ENCODE assay signal across 8 cellular contexts in the genomic region with DNA sequence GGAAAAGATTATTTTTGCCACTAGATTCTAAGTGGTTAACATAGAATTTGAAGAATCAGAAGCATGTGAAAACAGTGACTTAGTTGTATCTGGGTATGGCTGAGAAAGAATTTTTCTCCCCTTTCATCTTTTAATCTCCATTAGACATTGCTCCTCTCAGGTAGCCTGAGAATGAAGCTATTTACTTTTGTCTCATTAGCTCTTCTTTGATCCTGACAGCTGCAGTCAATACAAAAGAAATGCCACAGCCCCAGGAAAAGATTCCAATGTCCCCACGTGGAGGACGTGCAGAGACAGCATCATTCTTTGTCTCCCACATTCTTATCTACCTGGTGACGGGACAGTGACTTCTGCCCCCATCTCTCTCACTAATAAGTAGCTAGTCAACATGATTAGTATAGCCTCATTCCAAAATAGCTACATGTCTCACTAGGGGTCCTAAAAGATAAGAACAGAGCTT. TPM values are rescaled to one million over a fixed set of nuclear protein-coding genes. Genes with fewer than 3 reads are reported as not detected.
DNase-seq lines count a peak whose midpoint lies in the region; TF ChIP-seq lines count a peak whose summit lies in the region.
"Not testable (repeated sequence)": the region's sequence is repeated elsewhere in the genome, so short reads cannot be mapped to it uniquely, and the experiment has no call there.
"Had no signal": no experiment of that assay in that cellular context is flagged by ENCODE, and none has a peak within 500 bp of the region (broad histone marks: within the 10 kb centered on the region; RNA-seq: fewer than 3 reads in every experiment).

No MANE protein-coding gene starts in this region.

- not testable (repeated sequence) for H3K27me3 Mint-ChIP-seq in progenitor cell of endocrine pancreas

- H3K4me2 ChIP-seq in mesendoderm (ENCODE audit: low read length), result not testable (repeated sequence)

- H3K4me1 Mint-ChIP-seq in progenitor cell of endocrine pancreas (ENCODE audit: low read depth), result peaks cover 17% of the 10 kb centered on the region

- not testable (repeated sequence) for H3K4ac ChIP-seq in mesendoderm (ENCODE audit: low read depth, low read length)

- not testable (repeated sequence) for H2BK5ac ChIP-seq in mesendoderm (ENCODE audit: low read length)

- H3K79me2 ChIP-seq in mesendoderm (ENCODE audit: control insufficient read depth, insufficient read depth, low read length), result not testable (repeated sequence)

- H3K79me1 ChIP-seq in mesendoderm (ENCODE audit: low read length), result not testable (repeated sequence)

- H4K5ac ChIP-seq in mesendoderm (ENCODE audit: low read length), result not testable (repeated sequence)

- peak overlapping the region; percentile 21 for H3K27ac Mint-ChIP-seq in progenitor cell of endocrine pancreas

- H3K4me1 ChIP-seq in HUES48 (ENCODE audit: control insufficient read depth, insufficient read depth, low read length), result peaks cover 27% of the 10 kb centered on the region
- peaks cover 35% of the 10 kb centered on the region for H3K4me1 ChIP-seq in iPS-18a (ENCODE audit: control insufficient read depth, low read depth, low read length)
- not testable (repeated sequence) for H3K4me1 ChIP-seq in mesendoderm (ENCODE audit: control insufficient read depth, low read depth, low read length)

- not testable (repeated sequence) for TF ChIP-seq CTCF in choroid plexus epithelial cell (conservative IDR thresholded peaks at IDR 0.05; ENCODE audit: low read depth, low read length); progenitor cell of endocrine pancreas (IDR thresholded peaks at IDR 0.05; ENCODE audit: unreplicated experiment)

- not testable (repeated sequence) for H2BK120ac ChIP-seq in mesendoderm (ENCODE audit: low read depth, low read length)

- H3K23ac ChIP-seq in mesendoderm (ENCODE audit: low read length), result not testable (repeated sequence)

- H3K27me3 ChIP-seq in HUES48 (ENCODE audit: control insufficient read depth, insufficient read depth, low read length); iPS-18a (ENCODE audit: control insufficient read depth, insufficient read depth, low read length); mesendoderm (ENCODE audit: insufficient read depth, low read length, poor library complexity): not testable (repeated sequence)

- WGBS in mesendoderm (ENCODE audit: extremely low coverage, insufficient coverage, low lambda C conversion rate), result no CpG with 5 or more reads among the region's 3 CpGs

- not testable (repeated sequence) for H3K18ac ChIP-seq in mesendoderm (ENCODE audit: low read length)

- H2AK5ac ChIP-seq in mesendoderm (ENCODE audit: low read length), result not testable (repeated sequence)

- not testable (repeated sequence) for H3K4me3 ChIP-seq in HUES48 (ENCODE audit: low read depth, low read length); choroid plexus epithelial cell (ENCODE audit: low read depth, low read length); mesendoderm (ENCODE audit: low read length)
- peak overlapping the region; percentile 1 for H3K4me3 ChIP-seq in iPS-18a (ENCODE audit: low read length)

- not testable (repeated sequence) for H3K56ac ChIP-seq in mesendoderm (ENCODE audit: low read length)

- not testable (repeated sequence) for H3K36me3 ChIP-seq in HUES48 (ENCODE audit: control insufficient read depth, insufficient read depth, low read length); iPS-18a (ENCODE audit: control insufficient read depth, low read depth, low read length); mesendoderm (ENCODE audit: control insufficient read depth, insufficient read depth, low read length)

- not testable (repeated sequence) for H3K9me3 Mint-ChIP-seq in progenitor cell of endocrine pancreas (ENCODE audit: low read depth)

- not testable (repeated sequence) for H3K9me3 ChIP-seq in HUES48 (ENCODE audit: control insufficient read depth, insufficient read depth, low read length); iPS-18a (ENCODE audit: control insufficient read depth, low read depth, low read length)

- H3K4me3 Mint-ChIP-seq in progenitor cell of endocrine pancreas (ENCODE audit: low read depth), result not testable (repeated sequence)

- not testable (repeated sequence) for H2BK15ac ChIP-seq in mesendoderm (replicated peaks; ENCODE audit: low read depth)

- H3K27ac ChIP-seq in HUES48 (ENCODE audit: low read depth, low read length), result peak overlapping the region; percentile 76
- not testable (repeated sequence) for H3K27ac ChIP-seq in iPS-18a (ENCODE audit: low read length); mesendoderm (ENCODE audit: low read depth, low read length)

- not testable (repeated sequence) for H4K8ac ChIP-seq in mesendoderm (ENCODE audit: low read depth, low read length)

- H3K9ac ChIP-seq in HUES48 (ENCODE audit: low read depth, low read length); mesendoderm (ENCODE audit: low read length): not testable (repeated sequence)
- peak overlapping the region; percentile 28 for H3K9ac ChIP-seq in iPS-18a (ENCODE audit: low read length)

- not testable (repeated sequence) for H3K36me3 Mint-ChIP-seq in progenitor cell of endocrine pancreas (ENCODE audit: insufficient read depth)

- DNase-seq in ELF-1 (ENCODE audit: low read depth, low spot score), result peak; percentile 53
- peak; percentile 99 for DNase-seq in SW480 (ENCODE audit: low spot score)
- DNase-seq in choroid plexus epithelial cell (ENCODE audit: low read depth), result peak; percentile 26
- DNase-seq in mesendoderm, result peak; percentile 83
- DNase-seq in progenitor cell of endocrine pancreas (ENCODE audit: low spot score, unreplicated experiment), result not testable (repeated sequence)

RNA-seq across cellular contexts. Expression of gene SLC2A14, which starts 21.1 kb away (rescaled TPM):
- polyA plus RNA-seq in mesendoderm (2013, experiment 1 of 2), result 10.5 TPM
- 9.8 TPM for polyA plus RNA-seq in mesendoderm (2013, experiment 2 of 2)
- 14.5 and 18.6 TPM in 2 replicates for total RNA-seq in progenitor cell of endocrine pancreas
- polyA plus RNA-seq: CD4-positive, alpha-beta memory T cell had no signal
